In the genomic region with DNA sequence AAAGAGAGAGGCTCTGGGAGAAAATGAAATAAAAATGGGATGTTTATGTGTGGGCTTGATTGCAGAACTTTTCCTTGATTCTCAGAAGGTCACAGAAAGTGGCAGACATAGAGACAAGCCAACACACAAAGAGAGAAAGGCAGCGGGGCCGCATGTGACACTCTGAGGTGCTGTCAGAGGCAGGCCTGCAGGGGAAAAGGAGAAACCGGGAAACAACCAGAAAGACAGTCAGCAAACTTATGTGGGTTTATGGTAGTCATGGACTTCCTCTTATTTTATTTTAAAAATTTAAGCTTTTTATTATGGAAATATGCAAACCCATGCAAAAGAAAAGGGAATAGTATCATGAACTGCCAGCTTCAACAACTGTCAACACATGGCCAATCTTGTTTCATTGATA, we compare ENCODE assay signal across 14 cellular contexts.
A peak's percentile ranks its signal among the peaks of the same experiment; 100 is the strongest.
DNase-seq lines count a peak whose midpoint lies in the region; ATAC-seq lines count a peak whose summit lies in the region.
"Had no signal": no experiment of that assay in that cellular context is flagged by ENCODE, and none has a peak within 500 bp of the region (broad histone marks: within the 10 kb centered on the region; RNA-seq: fewer than 3 reads in every experiment).

No MANE protein-coding gene starts in this region.

- no peak for ATAC-seq in HG02610 (IDR thresholded peaks at IDR 0.05; ENCODE audit: unreplicated experiment)
- ATAC-seq: CD8-positive, alpha-beta T cell had no signal

- DNase-seq in NCI-H526 (lab: John Stamatoyannopoulos, UW) (peak; percentile 48 to 68), NCI-H526 treated with DMSO at 0.1 percent for 48 hours (lab: John Stamatoyannopoulos, UW) (no peak), GDM1 (lab: John Stamatoyannopoulos, UW) (peak; percentile 21), SKM-1 treated with dmso at 0.1 percent for 144 hours (lab: John Stamatoyannopoulos, UW; ENCODE audit: unreplicated experiment) (peak; percentile 69), islet precursor cell (peak; percentile 14), superior temporal gyrus (ENCODE audit: extremely low spot score) (no peak), RKO (ENCODE audit: low spot score) (no peak)
- DNase-seq: 8988T; CD8-positive, alpha-beta T cell; DMS 273 treated with DMSO at 0.1 percent for 48 hours; DMS79; GF-D8; H9 had no signal

Comparison
In these comparisons a context has a peak if more than half of its experiments do, and no peak if none do; other contexts are left out.
1. DNase-seq: peak in NCI-H526 (2 of 2), GDM1 (single experiment), SKM-1 treated with dmso at 0.1 percent for 144 hours (single experiment) and islet precursor cell (single experiment); none in NCI-H526 treated with DMSO at 0.1 percent for 48 hours (single experiment), superior temporal gyrus (single experiment) and RKO (single experiment).